ENCODE assay signal across 8 cellular contexts in the genomic region with DNA sequence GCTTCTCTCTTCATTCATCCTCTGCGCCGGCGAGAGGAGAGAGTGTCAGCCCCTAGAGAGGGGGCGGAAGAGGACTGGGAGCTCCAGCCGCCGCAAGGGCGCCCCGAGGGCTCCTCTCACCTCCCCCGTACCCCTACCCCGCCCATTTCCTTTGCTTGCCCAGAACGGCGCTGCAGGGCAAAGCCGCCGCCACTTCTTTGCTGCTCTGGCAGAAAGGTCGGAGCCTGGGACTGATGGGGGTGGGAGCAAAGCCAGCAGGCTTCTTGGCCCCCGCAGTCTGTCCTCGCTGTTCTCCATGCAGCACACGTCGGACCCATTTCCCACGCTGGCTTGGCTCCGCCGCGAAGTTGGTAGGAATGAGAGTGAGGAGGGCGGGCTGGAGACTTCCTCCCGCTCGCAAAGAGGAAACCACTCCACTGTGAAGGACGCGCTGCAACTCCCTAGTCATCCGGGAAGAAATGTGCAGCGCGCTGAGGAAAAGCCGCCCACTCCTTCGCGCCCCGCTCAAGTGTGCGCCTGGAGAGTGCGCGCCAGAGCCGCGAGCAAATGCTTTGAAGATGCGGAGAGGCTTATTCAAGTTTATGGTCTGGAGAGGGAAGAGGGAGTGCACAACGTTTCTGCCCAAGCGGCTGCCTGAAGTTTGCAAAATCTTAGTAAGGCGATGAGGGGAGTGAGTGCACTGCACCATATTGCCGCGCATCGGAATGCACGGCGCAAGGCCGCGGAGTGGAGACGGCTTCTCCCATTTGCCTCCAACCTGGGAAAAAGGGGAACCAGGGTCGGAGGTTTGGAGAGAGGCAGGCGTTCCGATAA. TPM values are rescaled to one million over a fixed set of nuclear protein-coding genes. Genes with fewer than 3 reads are reported as not detected.
DNase-seq lines count a peak whose midpoint lies in the region; ATAC-seq and TF ChIP-seq lines count a peak whose summit lies in the region.

No MANE protein-coding gene starts in this region.

- WGBS in GM23248 (ENCODE audit: low coverage in 1 of 2, low lambda C conversion rate in 2 of 2, missing lambda C conversion rate in 2 of 2), 2 experiments: 1 to 3% methylated on average over 45 to 55 of the region's 55 CpGs

- peak overlapping the region in 6 of 7 donors; percentile 27 to 74 (median 57) for H3K4me3 Mint-ChIP-seq in CD8-positive, alpha-beta memory T cell
- H3K4me3 Mint-ChIP-seq in stimulated activated memory B cell treated with anti-CD40 and anti-IgM and Interleukin-4, amounts not matched to agents 10 μg/mL and 1 μg/mL and 100 μg/mL, for 72 hours: peak overlapping the region; percentile 67

- no peaks in the 10 kb centered on the region for H3K36me3 ChIP-seq in CD8-positive, alpha-beta memory T cell (ENCODE audit: insufficient read depth, low read length)
- H3K36me3 ChIP-seq in GM23248 (ENCODE audit: low read depth) (no peaks in the 10 kb centered on the region), Peyer's patch (no peaks in the 10 kb centered on the region)

- CTCF ChIA-PET in CD8-positive, alpha-beta memory T cell (lab: Charles Lee): no interaction called here

- H3K27ac Mint-ChIP-seq in CD8-positive, alpha-beta memory T cell: no peak overlapping the region
- no peak overlapping the region for H3K27ac Mint-ChIP-seq in stimulated activated memory B cell treated with anti-CD40 and anti-IgM and Interleukin-4, amounts not matched to agents 10 μg/mL and 1 μg/mL and 100 μg/mL, for 72 hours

- H3K79me2 ChIP-seq in GM23248 (ENCODE audit: insufficient read depth): no peaks in the 10 kb centered on the region

- H3K27me3 ChIP-seq in CD8-positive, alpha-beta memory T cell (ENCODE audit: insufficient read depth, low read length, poor library complexity, severe bottlenecking): peaks cover 6% of the 10 kb centered on the region
- H3K27me3 ChIP-seq in GM23248 (replicated peaks; ENCODE audit: insufficient read depth) (peaks cover 28% of the 10 kb centered on the region), Peyer's patch (peaks cover 0 to 9% of the 10 kb centered on the region in 2 donors)

- peak overlapping the region; percentile 39 for H3K4me3 ChIP-seq in CD8-positive, alpha-beta memory T cell (ENCODE audit: low read length)
- H3K4me3 ChIP-seq in GM23248 (peak overlapping the region; percentile 72), Peyer's patch (peak overlapping the region; percentile 16 to 59 (median 42))

- peaks cover 0 to 19% (median 9%) of the 10 kb centered on the region in 5 donors for H3K9me3 Mint-ChIP-seq in CD8-positive, alpha-beta memory T cell
- no peaks in the 10 kb centered on the region for H3K9me3 Mint-ChIP-seq in stimulated activated memory B cell treated with anti-CD40 and anti-IgM and Interleukin-4, amounts not matched to agents 10 μg/mL and 1 μg/mL and 100 μg/mL, for 72 hours

- H3K4me1 ChIP-seq in CD8-positive, alpha-beta memory T cell (ENCODE audit: insufficient read depth, low read length): no peaks in the 10 kb centered on the region
- H3K4me1 ChIP-seq in GM23248 (ENCODE audit: insufficient read depth) (peaks cover 3% of the 10 kb centered on the region; the same call in 1 of the 2 replicates), Peyer's patch (peaks cover 0 to 51% (median 0%) of the 10 kb centered on the region in 4 donors)

- peak overlapping the region; percentile 93 for H3K4me2 ChIP-seq in GM23248 (ENCODE audit: unreplicated experiment)

- H3K4me1 Mint-ChIP-seq in CD8-positive, alpha-beta memory T cell: peaks cover 19 to 29% (median 21%) of the 10 kb centered on the region in 3 donors
- peaks cover 19% of the 10 kb centered on the region for H3K4me1 Mint-ChIP-seq in stimulated activated memory B cell treated with anti-CD40 and anti-IgM and Interleukin-4, amounts not matched to agents 10 μg/mL and 1 μg/mL and 100 μg/mL, for 72 hours

- POLR2A ChIA-PET in CD8-positive, alpha-beta memory T cell (lab: Charles Lee): no interaction called here

- H3K9me3 ChIP-seq in CD8-positive, alpha-beta memory T cell (ENCODE audit: low read length): no peaks in the 10 kb centered on the region
- H3K9me3 ChIP-seq in GM23248 (ENCODE audit: low read depth): no peaks in the 10 kb centered on the region
- no peaks in the 10 kb centered on the region for H3K9me3 ChIP-seq in Peyer's patch

- H3K27ac ChIP-seq in CD8-positive, alpha-beta memory T cell (ENCODE audit: low read depth, low read length): no peak overlapping the region
- no peak overlapping the region for H3K27ac ChIP-seq in GM23248
- H3K27ac ChIP-seq in Peyer's patch: peak overlapping the region in 3 of 4 donors; percentile 42 to 75 (median 46)

- peak overlapping the region; percentile 74 for H2AFZ ChIP-seq in GM23248

- no peaks in the 10 kb centered on the region for H3F3A ChIP-seq in GM23248 (ENCODE audit: insufficient read depth)

- peak in 1 of 5 donors; percentile 10 for DNase-seq in CD8-positive, alpha-beta memory T cell
- DNase-seq in GM23248: peak; percentile 70
- DNase-seq in Peyer's patch: peak in 2 of 3 donors; percentile 47 to 52
- peak; percentile 61 for DNase-seq in dedifferentiated amniotic fluid mesenchymal stem cell (ENCODE audit: extremely low spot score)
- DNase-seq in left kidney (ENCODE audit: low read depth, low spot score): peak; percentile 92
- no peak for DNase-seq in stimulated activated CD4-positive, alpha-beta T cell treated with anti-CD3 and anti-CD28 coated beads, Interleukin-4, amount 100 ng/mL, for 4 hours

- no peaks in the 10 kb centered on the region for H4K20me1 ChIP-seq in GM23248 (ENCODE audit: insufficient read depth)

- H3K9me2 ChIP-seq in GM23248 (ENCODE audit: insufficient read depth): no peaks in the 10 kb centered on the region

- TF ChIP-seq CTCF in Peyer's patch (IDR thresholded peaks at IDR 0.05): no peak

- in situ Hi-C loops in GM23248 (cut with MboI): no loop called here

- no peak overlapping the region for H3K9ac ChIP-seq in GM23248

- H3K36me3 Mint-ChIP-seq in CD8-positive, alpha-beta memory T cell: no peaks in the 10 kb centered on the region
- H3K36me3 Mint-ChIP-seq in stimulated activated memory B cell treated with anti-CD40 and anti-IgM and Interleukin-4, amounts not matched to agents 10 μg/mL and 1 μg/mL and 100 μg/mL, for 72 hours: no peaks in the 10 kb centered on the region

- no peak for ATAC-seq in stimulated activated memory B cell treated with anti-CD40 and anti-IgM and Interleukin-4, amounts not matched to agents 10 μg/mL and 1 μg/mL and 100 μg/mL, for 72 hours
- ATAC-seq in GM19455 (IDR thresholded peaks at IDR 0.05; ENCODE audit: unreplicated experiment): no peak

- no peak for TF ChIP-seq POLR2A in Peyer's patch (IDR thresholded peaks at IDR 0.05)

- peaks cover 26 to 39% of the 10 kb centered on the region in 2 donors for H3K27me3 Mint-ChIP-seq in CD8-positive, alpha-beta memory T cell
- peaks cover 56% of the 10 kb centered on the region for H3K27me3 Mint-ChIP-seq in stimulated activated memory B cell treated with anti-CD40 and anti-IgM and Interleukin-4, amounts not matched to agents 10 μg/mL and 1 μg/mL and 100 μg/mL, for 72 hours

RNA-seq across cellular contexts. Expression of a gene that starts 2.8 kb away (rescaled TPM):
- not detected for total RNA-seq in CD8-positive, alpha-beta memory T cell
- polyA plus RNA-seq in CD8-positive, alpha-beta memory T cell: not detected
- 0.38 and 1.1 TPM in 2 replicates for total RNA-seq in GM23248 (2014; rRNA removed; shearing (Covaris generic))
- polyA plus RNA-seq in GM23248 (2016; fragmentation: Nextera tagmentation; extraction: Ambion mirVana): 0.15 and 0.24 TPM in 2 replicates
- 10 to 100 TPM in 1 of 4 donors, 1 to 10 TPM in 3; 4.9 to 42.1 (median 7.6) TPM for total RNA-seq in Peyer's patch

Comparison
In these comparisons a context has a peak if more than half of its experiments do, and no peak if none do; other contexts are left out.
1. DNase-seq: peak in GM23248 (single experiment), Peyer's patch (2 of 3), dedifferentiated amniotic fluid mesenchymal stem cell (single experiment) and left kidney (single experiment); none in stimulated activated CD4-positive, alpha-beta T cell treated with anti-CD3 and anti-CD28 coated beads, Interleukin-4, amount 100 ng/mL, for 4 hours (0 of 2).
2. H3K27ac ChIP-seq: peak in Peyer's patch (3 of 4); none in CD8-positive, alpha-beta memory T cell (single experiment) and GM23248 (single experiment).
3. Peak in every context shown above with its lines, with median percentiles within 50 percentile points of each other: H3K4me3 ChIP-seq.